Comparison of ENCODE assay signal across 12 cellular contexts in the genomic region with DNA sequence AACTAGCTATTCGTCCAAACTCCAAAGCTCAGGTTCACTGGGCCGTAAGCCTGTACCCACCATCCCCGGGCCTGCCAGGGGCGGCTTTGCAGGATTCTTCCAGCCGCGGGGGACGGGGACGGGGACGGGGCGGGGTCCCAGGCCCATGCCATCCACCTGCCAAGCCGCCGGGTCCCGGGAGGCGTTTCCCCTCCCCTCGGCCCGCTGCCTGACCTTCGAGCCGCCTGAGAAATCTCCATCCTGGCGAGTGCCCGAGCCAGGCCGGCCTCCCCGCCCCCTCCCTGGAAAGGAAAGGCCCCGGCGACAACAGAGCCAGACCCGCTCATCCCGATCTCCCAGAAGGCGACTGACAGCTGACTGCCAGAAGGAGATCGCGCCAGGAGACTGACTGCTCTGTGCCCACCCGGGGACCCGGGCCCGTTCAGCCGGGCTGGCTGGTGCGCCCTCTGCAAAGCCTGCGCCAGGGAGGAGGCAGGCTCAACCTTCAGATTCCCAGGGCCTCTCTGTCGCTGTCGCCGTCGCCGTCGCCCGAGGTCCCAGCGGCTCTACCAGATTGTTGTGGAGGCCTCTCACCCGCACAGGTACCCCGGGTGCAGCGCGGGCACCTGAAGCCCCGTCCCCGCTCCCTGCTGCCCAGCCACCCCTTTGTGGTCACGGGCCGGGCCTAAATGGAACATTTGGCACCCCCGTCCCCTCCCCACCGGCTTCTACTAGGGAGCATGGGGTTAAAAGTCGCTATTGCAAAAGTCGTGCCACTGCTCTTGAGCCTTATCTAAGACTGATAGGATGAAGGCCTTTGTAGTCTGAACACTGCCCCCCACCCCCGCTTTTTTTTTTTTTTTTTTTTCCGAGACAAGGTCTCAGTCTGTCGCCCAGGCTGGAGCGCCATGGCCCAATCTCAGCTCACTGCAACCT. TPM values are rescaled to one million over a fixed set of nuclear protein-coding genes. Genes with fewer than 3 reads are reported as not detected.
DNase-seq lines count a peak whose midpoint lies in the region; ATAC-seq and TF ChIP-seq lines count a peak whose summit lies in the region.
"Had no signal": no experiment of that assay in that cellular context is flagged by ENCODE, and none has a peak within 500 bp of the region (broad histone marks: within the 10 kb centered on the region; RNA-seq: fewer than 3 reads in every experiment).

Gene RGN (plus strand): TSS at position 315 of the 915 bp plus-strand sequence. CDS start 2,702 bp downstream, outside the sequence.

- H3K9me3 ChIP-seq in breast epithelium = no peaks in the 10 kb centered on the region
- no peaks in the 10 kb centered on the region for H3K9me3 ChIP-seq in neuronal stem cell (replicated peaks in 1 of 2; ENCODE audit: control insufficient read depth in 2 of 2, insufficient read depth in 1 of 2, low read depth in 1 of 2, low read length in 2 of 2)
- H3K9me3 ChIP-seq: SJSA1 had no signal

- no peak within 1 kb of the TSS for H2BK15ac ChIP-seq in neuronal stem cell (ENCODE audit: low read length)

- no peaks in the 10 kb centered on the region for H3K9me3 Mint-ChIP-seq in MCF 10A (ENCODE audit: unreplicated experiment)
- no peaks in the 10 kb centered on the region for H3K9me3 Mint-ChIP-seq in activated naive CD4-positive, alpha-beta T cell treated with anti-CD3 and anti-CD28 coated beads, Interleukin-2, amount 10 ng/mL, durations not matched to agents 7 days and 5 days
- H3K9me3 Mint-ChIP-seq: dendritic cell treated with granulocyte-macrophage colony-stimulating factor and Interleukin-4, amounts not matched to agents 40 ng/mL and 50 ng/mL, for 4 days had no signal

- no peaks in the 10 kb centered on the region for H3K79me1 ChIP-seq in neuronal stem cell (ENCODE audit: low read depth, low read length)

- POLR2A ChIA-PET in MCF 10A (lab: Yijun Ruan, JAX) = no interaction called here

- no peak within 1 kb of the TSS for H3K4ac ChIP-seq in neuronal stem cell (ENCODE audit: low read length)

- H3K4me1 ChIP-seq in breast epithelium (no peaks in the 10 kb centered on the region), neuronal stem cell (ENCODE audit: control insufficient read depth in 2 of 2, insufficient read depth in 1 of 2, low read depth in 1 of 2, low read length in 2 of 2) (no peaks in the 10 kb centered on the region)
- H3K4me1 ChIP-seq: SJSA1 had no signal

- no peak within 1 kb of the TSS for H4K8ac ChIP-seq in neuronal stem cell (ENCODE audit: low read depth, low read length)

- H4K91ac ChIP-seq in neuronal stem cell (ENCODE audit: low read depth, low read length, poor library complexity) = no peak within 1 kb of the TSS

- no peak within 1 kb of the TSS for H3K27ac Mint-ChIP-seq in MCF 10A (ENCODE audit: low read depth, unreplicated experiment)
- H3K27ac Mint-ChIP-seq in activated naive CD4-positive, alpha-beta T cell treated with anti-CD3 and anti-CD28 coated beads, Interleukin-2, amount 10 ng/mL, durations not matched to agents 7 days and 5 days = no peak within 1 kb of the TSS
- H3K27ac Mint-ChIP-seq: dendritic cell treated with granulocyte-macrophage colony-stimulating factor and Interleukin-4, amounts not matched to agents 40 ng/mL and 50 ng/mL, for 4 days had no signal

- intact Hi-C loops in breast epithelium (cut with DNase I; ENCODE audit: low total_unique reads) = no loop called here
- intact Hi-C loops in MCF 10A (cut with micrococcal nuclease) = no loop called here
- intact Hi-C loops in left cardiac atrium (cut with DNase I) = no loop called here

- H2AK5ac ChIP-seq in neuronal stem cell (ENCODE audit: low read depth, low read length) = no peak within 1 kb of the TSS

- BruUV-seq in MCF 10A (replicated peaks; lab: Mats Ljungman, UMichigan) = no TSS peak

- H3K4me3 ChIP-seq in breast epithelium = peak within 1 kb of the TSS; percentile 18 to 62 (median 44)
- H3K4me3 ChIP-seq in neuronal stem cell (ENCODE audit: low read length in 2 of 2) = no peak within 1 kb of the TSS
- H3K4me3 ChIP-seq: GM12878, SJSA1 had no signal

- peak within 1 kb of the TSS; percentile 45 for H3K4me2 ChIP-seq in neuronal stem cell (ENCODE audit: insufficient read depth, low read length, poor library complexity, severe bottlenecking)

- no peak within 1 kb of the TSS for H2BK120ac ChIP-seq in neuronal stem cell (ENCODE audit: low read depth, low read length)

- no peak for DNase-seq in breast epithelium (ENCODE audit: low spot score in 2 of 2)
- no peak for DNase-seq in MCF 10A (ENCODE audit: unreplicated experiment)
- DNase-seq in left cardiac atrium = peak; percentile 29
- peak; percentile 1 for DNase-seq in neuronal stem cell (ENCODE audit: low spot score)
- DNase-seq in activated naive CD4-positive, alpha-beta T cell treated with anti-CD3 and anti-CD28 coated beads, Interleukin-2, amount 10 ng/mL, durations not matched to agents 7 days and 5 days = no peak
- no peak for DNase-seq in NCI-H2196 treated with DMSO at 0.1 percent for 48 hours (lab: John Stamatoyannopoulos, UW; ENCODE audit: unreplicated experiment)
- no peak for DNase-seq in NCI-H1694 treated with DMSO at 0.1 percent for 48 hours (lab: John Stamatoyannopoulos, UW)

- CTCF ChIA-PET in MCF 10A (lab: Yijun Ruan, JAX) = interaction anchor here (0.9 kb wide), 1 partner anchor 15 kb away, joined by 3 read pairs; no protein-coding TSS in a partner anchor
- CTCF ChIA-PET in activated naive CD4-positive, alpha-beta T cell treated with anti-CD3 and anti-CD28 coated beads, Interleukin-2, amount 10 ng/mL, durations not matched to agents 7 days and 5 days (lab: Charles Lee) = no interaction called here

- peaks cover 32% of the 10 kb centered on the region for H3K27me3 Mint-ChIP-seq in MCF 10A (ENCODE audit: insufficient read depth, unreplicated experiment)
- no peaks in the 10 kb centered on the region for H3K27me3 Mint-ChIP-seq in activated naive CD4-positive, alpha-beta T cell treated with anti-CD3 and anti-CD28 coated beads, Interleukin-2, amount 10 ng/mL, durations not matched to agents 7 days and 5 days
- H3K27me3 Mint-ChIP-seq: dendritic cell treated with granulocyte-macrophage colony-stimulating factor and Interleukin-4, amounts not matched to agents 40 ng/mL and 50 ng/mL, for 4 days had no signal

- H3K23ac ChIP-seq in neuronal stem cell (ENCODE audit: low read depth, low read length, poor library complexity) = no peak within 1 kb of the TSS

- H3K4me1 Mint-ChIP-seq in MCF 10A (ENCODE audit: insufficient read depth, unreplicated experiment) = no peaks in the 10 kb centered on the region
- no peaks in the 10 kb centered on the region for H3K4me1 Mint-ChIP-seq in activated naive CD4-positive, alpha-beta T cell treated with anti-CD3 and anti-CD28 coated beads, Interleukin-2, amount 10 ng/mL, durations not matched to agents 7 days and 5 days

- H2BK12ac ChIP-seq in neuronal stem cell (ENCODE audit: low read length) = no peak within 1 kb of the TSS

- TF ChIP-seq POLR2A in breast epithelium (IDR thresholded peaks at IDR 0.05) = no peak

- no CpG with 5 or more reads among the region's 59 CpGs for WGBS in neuronal stem cell (ENCODE audit: extremely low coverage in 2 of 2, insufficient read length in 2 of 2, insufficient replicate concordance in 1 of 2), 2 donors

- H3K14ac ChIP-seq in neuronal stem cell (ENCODE audit: low read length) = no peak within 1 kb of the TSS

- H3K36me3 ChIP-seq in breast epithelium = no peaks in the 10 kb centered on the region
- H3K36me3 ChIP-seq in neuronal stem cell (replicated peaks in 1 of 2; ENCODE audit: control insufficient read depth in 2 of 2, insufficient read depth in 2 of 2, low read length in 2 of 2) = no peaks in the 10 kb centered on the region
- H3K36me3 ChIP-seq: SJSA1 had no signal

- peaks cover 0 to 52% of the 10 kb centered on the region in 2 donors for H3K27me3 ChIP-seq in breast epithelium
- H3K27me3 ChIP-seq in neuronal stem cell (ENCODE audit: control insufficient read depth in 3 of 3, insufficient read depth in 3 of 3, low read depth in 1 of 3, low read length in 3 of 3) = peaks cover 0 to 9% (median 0%) of the 10 kb centered on the region in 3 experiments
- H3K27me3 ChIP-seq: SJSA1 had no signal

- no peak within 1 kb of the TSS for H2AFZ ChIP-seq in neuronal stem cell (ENCODE audit: low read length)

- no peak within 1 kb of the TSS for H2BK5ac ChIP-seq in neuronal stem cell (ENCODE audit: low read length)

- no peaks in the 10 kb centered on the region for H3K36me3 Mint-ChIP-seq in MCF 10A (ENCODE audit: insufficient read depth, unreplicated experiment)
- no peaks in the 10 kb centered on the region for H3K36me3 Mint-ChIP-seq in activated naive CD4-positive, alpha-beta T cell treated with anti-CD3 and anti-CD28 coated beads, Interleukin-2, amount 10 ng/mL, durations not matched to agents 7 days and 5 days

- H3K27ac ChIP-seq in breast epithelium (peak within 1 kb of the TSS in 1 of 2 donors; percentile 3), neuronal stem cell (replicated peaks; ENCODE audit: low read length) (no peak within 1 kb of the TSS)
- H3K27ac ChIP-seq: SJSA1 had no signal

- ATAC-seq in left cardiac atrium (peak; percentile 68 to 84), GM21825 (IDR thresholded peaks at IDR 0.05; ENCODE audit: unreplicated experiment) (no peak)
- ATAC-seq: GM12878 had no signal

- no peak within 1 kb of the TSS for H3K18ac ChIP-seq in neuronal stem cell (ENCODE audit: low read length)

- TF ChIP-seq CTCF in breast epithelium (IDR thresholded peaks at IDR 0.05) (no peak), MCF 10A (IDR thresholded peaks at IDR 0.05; ENCODE audit: unreplicated experiment) (no peak)

- no peak within 1 kb of the TSS for H3K4me3 Mint-ChIP-seq in MCF 10A (ENCODE audit: unreplicated experiment)
- no peak within 1 kb of the TSS for H3K4me3 Mint-ChIP-seq in activated naive CD4-positive, alpha-beta T cell treated with anti-CD3 and anti-CD28 coated beads, Interleukin-2, amount 10 ng/mL, durations not matched to agents 7 days and 5 days
- H3K4me3 Mint-ChIP-seq: dendritic cell treated with granulocyte-macrophage colony-stimulating factor and Interleukin-4, amounts not matched to agents 40 ng/mL and 50 ng/mL, for 4 days had no signal

- H3K9ac ChIP-seq in neuronal stem cell (ENCODE audit: low read depth, low read length, poor library complexity) = no peak within 1 kb of the TSS

RNA-seq across cellular contexts. Expression of gene RGN, which starts in this region (rescaled TPM):
- total RNA-seq in breast epithelium = 1 to 10 TPM; 2.6 to 4.3 (median 3.8) TPM
- total RNA-seq in MCF 10A (2022) = not detected in 2 replicates
- total RNA-seq in left cardiac atrium = 10 to 100 TPM in 1 of 2 donors, 1 to 10 TPM in 1; 9.3 to 13.9 TPM
- polyA plus RNA-seq in neuronal stem cell (2013, experiment 1 of 2) = 0.93 TPM
- polyA plus RNA-seq in neuronal stem cell (2013, experiment 2 of 2) = 0.83 TPM
- total RNA-seq: mononuclear cell, SJSA1 had no signal
- polyA plus RNA-seq: GM12878 had no signal

Comparison
In these comparisons a context has a peak if more than half of its experiments do, and no peak if none do; other contexts are left out.
1. DNase-seq: peak in left cardiac atrium (single experiment) and neuronal stem cell (single experiment); none in breast epithelium (0 of 2), MCF 10A (single experiment), activated naive CD4-positive, alpha-beta T cell treated with anti-CD3 and anti-CD28 coated beads, Interleukin-2, amount 10 ng/mL, durations not matched to agents 7 days and 5 days (single experiment), NCI-H2196 treated with DMSO at 0.1 percent for 48 hours (single experiment) and NCI-H1694 treated with DMSO at 0.1 percent for 48 hours (single experiment).
2. H3K4me3 ChIP-seq: peak in breast epithelium (3 of 3); none in neuronal stem cell (0 of 2).